In the genomic region with DNA sequence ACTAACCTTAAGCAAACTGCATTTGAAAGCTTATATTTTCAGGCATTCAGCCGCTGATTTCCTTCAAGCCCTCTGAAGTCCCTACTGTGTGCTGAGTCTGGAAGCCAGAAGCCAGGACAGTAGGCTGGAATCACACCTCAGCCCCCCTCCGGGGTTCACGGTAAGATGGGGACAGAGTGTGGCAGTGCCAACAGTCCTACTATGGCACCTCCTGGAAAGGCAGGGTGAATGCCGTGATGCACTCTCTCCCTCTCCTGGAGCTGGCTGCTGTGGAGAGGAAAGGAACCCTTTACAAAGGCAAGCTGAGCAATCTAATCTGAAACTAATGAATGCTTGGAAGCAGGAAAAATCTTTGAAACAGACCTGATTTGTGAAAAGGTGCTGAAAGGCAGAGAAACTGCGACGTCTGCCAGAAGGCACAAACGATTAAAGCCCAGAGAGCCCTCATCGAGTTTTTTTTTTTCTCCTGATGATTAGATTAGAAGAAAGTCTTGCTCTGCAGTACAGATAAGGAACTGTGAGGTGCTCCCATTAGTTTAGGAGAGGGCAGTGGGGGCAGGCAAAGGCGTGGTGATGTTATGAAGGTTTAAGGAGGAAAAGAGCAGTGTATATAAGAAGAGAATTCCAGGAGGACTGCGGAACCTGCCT, we compare ENCODE assay signal across 30 cellular contexts. TPM values are rescaled to one million over a fixed set of nuclear protein-coding genes. Genes with fewer than 3 reads are reported as not detected.
DNase-seq lines count a peak whose midpoint lies in the region; ATAC-seq and TF ChIP-seq lines count a peak whose summit lies in the region.
"Had no signal": no experiment of that assay in that cellular context is flagged by ENCODE, and none has a peak within 500 bp of the region (broad histone marks: within the 10 kb centered on the region; RNA-seq: fewer than 3 reads in every experiment).

No MANE protein-coding gene starts in this region.

- H3K9ac ChIP-seq in mammary epithelial cell (ENCODE audit: insufficient read depth, low read length) = no peak overlapping the region
- no peak overlapping the region for H3K9ac ChIP-seq in endodermal cell (ENCODE audit: extremely low read depth, low read length, poor library complexity, severe bottlenecking)
- no peak overlapping the region for H3K9ac ChIP-seq in trophoblast cell (ENCODE audit: low read length)
- H3K9ac ChIP-seq: GM23248 had no signal

- H3K79me2 ChIP-seq in mammary epithelial cell (ENCODE audit: insufficient read depth, low read length) = peaks cover 37% of the 10 kb centered on the region
- no peaks in the 10 kb centered on the region for H3K79me2 ChIP-seq in PC-9 (ENCODE audit: low read depth)
- H3K79me2 ChIP-seq in trophoblast cell (ENCODE audit: control insufficient read depth, insufficient read depth, low read length, poor library complexity) = peaks cover 3% of the 10 kb centered on the region

- no peak for ATAC-seq in foreskin keratinocyte
- ATAC-seq: activated T-cell treated with anti-CD3 and anti-CD28 coated beads, Interleukin-2, amount 50 U/mL, for 72 hours; sciatic nerve had no signal

- no peak overlapping the region for H2BK5ac ChIP-seq in trophoblast cell (ENCODE audit: low read depth, low read length, poor library complexity)

- 96% methylated on average over 8 of the region's 10 CpGs for WGBS in mammary epithelial cell (ENCODE audit: low coverage, missing lambda C conversion rate)
- WGBS in endodermal cell (ENCODE audit: insufficient coverage in 1 of 2, insufficient read length in 1 of 2), 2 experiments = 72 to 87% methylated on average over 7 to 10 of the region's 10 CpGs
- no CpG with 5 or more reads among the region's 10 CpGs for WGBS in trophoblast cell (ENCODE audit: extremely low coverage, insufficient coverage, insufficient read length)

- H3K27me3 Mint-ChIP-seq in MCF 10A (ENCODE audit: insufficient read depth, unreplicated experiment) (no peaks in the 10 kb centered on the region), endodermal cell (ENCODE audit: insufficient read depth) (no peaks in the 10 kb centered on the region)
- H3K27me3 Mint-ChIP-seq: activated CD4-positive, alpha-beta memory T cell treated with anti-CD3 and anti-CD28 coated beads for 36 hours; memory B cell had no signal

- in situ Hi-C loops in mammary epithelial cell (cut with MboI; ENCODE audit: low sequenced_read_pairs in 2 of 2) = no loop called here

- dilution Hi-C loops in mammary epithelial cell (cut with HindIII; ENCODE audit: low sequenced_read_pairs) = no loop called here

- no peaks in the 10 kb centered on the region for H3K9me2 ChIP-seq in PC-9 (ENCODE audit: insufficient read depth)

- H3K23ac ChIP-seq in trophoblast cell (ENCODE audit: low read length) = no peak overlapping the region

- POLR2A ChIA-PET in MCF 10A (lab: Yijun Ruan, JAX) (interaction anchor here (1.1 to 2.3 kb wide), 2 partner anchors 10 kb away, joined by 3 to 9 read pairs; no protein-coding TSS in a partner anchor), PC-9 (lab: Charles Lee; ENCODE audit: unreplicated experiment) (interaction anchor here (0.6 kb wide), 1 partner anchor 30 kb away, joined by 4 read pairs; no protein-coding TSS in a partner anchor)

- no peaks in the 10 kb centered on the region for H3K9me3 ChIP-seq in mammary epithelial cell (replicated peaks; ENCODE audit: insufficient read depth, low read length)
- H3K9me3 ChIP-seq in PC-9 (ENCODE audit: insufficient read depth, low read depth) = no peaks in the 10 kb centered on the region
- H3K9me3 ChIP-seq in endodermal cell (ENCODE audit: control insufficient read depth, low read length) = no peaks in the 10 kb centered on the region
- no peaks in the 10 kb centered on the region for H3K9me3 ChIP-seq in trophoblast cell (ENCODE audit: insufficient read depth, low read depth, low read length)
- H3K9me3 ChIP-seq: neutrophil, upper lobe of left lung had no signal

- no peak overlapping the region for H2AFZ ChIP-seq in mammary epithelial cell (ENCODE audit: low read depth, low read length)
- no peak overlapping the region for H2AFZ ChIP-seq in PC-9
- no peak overlapping the region for H2AFZ ChIP-seq in trophoblast cell (ENCODE audit: insufficient read depth, low read length, poor library complexity)
- H2AFZ ChIP-seq: GM23248 had no signal

- H3K18ac ChIP-seq in trophoblast cell (ENCODE audit: low read length) = peak overlapping the region; percentile 39

- H4K91ac ChIP-seq in trophoblast cell (ENCODE audit: low read depth, low read length) = no peak overlapping the region

- CTCF ChIA-PET in mammary epithelial cell (lab: Charles Lee; ENCODE audit: low non-redundant PET) = no interaction called here
- CTCF ChIA-PET in MCF 10A (lab: Yijun Ruan, JAX) = no interaction called here
- CTCF ChIA-PET in PC-9 (lab: Charles Lee) = no interaction called here

- BruUV-seq in mammary epithelial cell (replicated peaks; lab: Mats Ljungman, UMichigan) = no TSS peak
- BruUV-seq in MCF 10A (replicated peaks; lab: Mats Ljungman, UMichigan) = no TSS peak
- TSS peak; percentile 52 for BruUV-seq in PC-9 (replicated peaks; lab: Mats Ljungman, UMichigan)

- DNase-seq in mammary epithelial cell (no peak), MCF 10A (ENCODE audit: unreplicated experiment) (no peak), PC-9 (no peak), endodermal cell (no peak), trophoblast cell (peak; percentile 49 to 84), foreskin keratinocyte (no peak), AG08395 (ENCODE audit: low spot score) (no peak)
- no peak for DNase-seq in activated naive CD4-positive, alpha-beta T cell treated with anti-CD3 and anti-CD28 coated beads, Interleukin-2, amount 50 U/mL, for 16 hours
- DNase-seq: activated CD4-positive, alpha-beta memory T cell treated with anti-CD3 and anti-CD28 coated beads for 36 hours; activated CD4-positive, CD25-positive, alpha-beta regulatory T cell treated with anti-CD3 and anti-CD28 coated beads, Interleukin-2, amount 50 U/mL, for 72 hours; activated naive CD4-positive, alpha-beta T cell; activated T-cell treated with anti-CD3 and anti-CD28 coated beads, Interleukin-2, amount 50 U/mL, for 72 hours; cerebellar nuclear complex; DND-41; GM23248; KG1; MM.1S; NCI-H1105 treated with DMSO at 0.1 percent for 48 hours; NCI-H187 treated with DMSO at 0.1 percent for 48 hours; NCI-H2171; NCI-H510A treated with DMSO at 0.1 percent for 48 hours; stimulated activated CD4-positive, alpha-beta T cell treated with anti-CD3 and anti-CD28 coated beads, Interleukin-4, amount 100 ng/mL, for 1 hour; substantia nigra; T-helper 2 cell had no signal

- H2BK120ac ChIP-seq in trophoblast cell (ENCODE audit: insufficient read depth, low read length, poor library complexity) = no peak overlapping the region

- no peaks in the 10 kb centered on the region for H3K36me3 Mint-ChIP-seq in MCF 10A (ENCODE audit: insufficient read depth, unreplicated experiment)
- no peaks in the 10 kb centered on the region for H3K36me3 Mint-ChIP-seq in endodermal cell (ENCODE audit: low read depth)

- H4K8ac ChIP-seq in trophoblast cell (ENCODE audit: low read depth, low read length) = no peak overlapping the region

- H3K14ac ChIP-seq in trophoblast cell (ENCODE audit: low read length) = no peak overlapping the region

- H4K20me1 ChIP-seq in mammary epithelial cell (ENCODE audit: insufficient read depth, low read length) (no peaks in the 10 kb centered on the region), PC-9 (ENCODE audit: insufficient read depth) (no peaks in the 10 kb centered on the region)

- H3K27me3 ChIP-seq in mammary epithelial cell (ENCODE audit: insufficient read depth, low read length) (no peaks in the 10 kb centered on the region), PC-9 (ENCODE audit: insufficient read depth, low read depth) (0 out of 2 replicates have a peak, but pooled peaks cover 3% of the 10 kb centered on the region), endodermal cell (ENCODE audit: control insufficient read depth, insufficient read depth, low read length, poor library complexity, severe bottlenecking) (no peaks in the 10 kb centered on the region), trophoblast cell (ENCODE audit: insufficient read depth, low read length) (no peaks in the 10 kb centered on the region), foreskin keratinocyte (no peaks in the 10 kb centered on the region)
- H3K27me3 ChIP-seq: neutrophil, upper lobe of left lung had no signal

- no peak overlapping the region for H2AK5ac ChIP-seq in trophoblast cell (ENCODE audit: low read length)

- H3K4me2 ChIP-seq in mammary epithelial cell (ENCODE audit: insufficient read depth, low read depth, low read length) (peak overlapping the region; percentile 63), PC-9 (peak overlapping the region; percentile 41), trophoblast cell (ENCODE audit: low read length) (no peak overlapping the region)

- peaks cover 27% of the 10 kb centered on the region for H3K4me1 ChIP-seq in mammary epithelial cell (ENCODE audit: insufficient read depth, low read length)
- peaks cover 23% of the 10 kb centered on the region for H3K4me1 ChIP-seq in PC-9 (replicated peaks; ENCODE audit: insufficient read depth)
- H3K4me1 ChIP-seq in endodermal cell (ENCODE audit: control insufficient read depth, insufficient read depth, low read length) = peaks cover 18% of the 10 kb centered on the region
- H3K4me1 ChIP-seq in trophoblast cell (ENCODE audit: control insufficient read depth in 1 of 2, insufficient read depth in 2 of 2, low read length in 2 of 2) = peaks cover 14 to 18% of the 10 kb centered on the region in 2 experiments
- peaks cover 13% of the 10 kb centered on the region for H3K4me1 ChIP-seq in foreskin keratinocyte
- H3K4me1 ChIP-seq: upper lobe of left lung had no signal

- no peak for TF ChIP-seq CTCF in mammary epithelial cell (conservative IDR thresholded peaks at IDR 0.05 in 1 of 2, IDR thresholded peaks at IDR 0.05 in 1 of 2; ENCODE audit: extremely low read depth in 1 of 2, insufficient read depth in 1 of 2, low read depth in 1 of 2, low read length in 2 of 2)
- no peak for TF ChIP-seq CTCF in MCF 10A (IDR thresholded peaks at IDR 0.05; ENCODE audit: unreplicated experiment)
- no peak for TF ChIP-seq CTCF in PC-9 (conservative IDR thresholded peaks at IDR 0.05)
- TF ChIP-seq CTCF in endodermal cell (conservative IDR thresholded peaks at IDR 0.05) = no peak
- TF ChIP-seq CTCF in foreskin keratinocyte (conservative IDR thresholded peaks at IDR 0.05) = no peak

- no peak overlapping the region for H3K27ac Mint-ChIP-seq in MCF 10A (ENCODE audit: low read depth, unreplicated experiment)
- H3K27ac Mint-ChIP-seq in endodermal cell = no peak overlapping the region
- H3K27ac Mint-ChIP-seq: activated CD4-positive, alpha-beta memory T cell treated with anti-CD3 and anti-CD28 coated beads for 36 hours; activated T-cell treated with anti-CD3 and anti-CD28 coated beads, Interleukin-2, amount 50 U/mL, for 72 hours; memory B cell; progenitor cell of endocrine pancreas had no signal

- H3K4ac ChIP-seq in trophoblast cell (ENCODE audit: low read depth, low read length) = no peak overlapping the region

- H3F3A ChIP-seq in PC-9 (ENCODE audit: insufficient read depth, low read depth) = peaks cover 6% of the 10 kb centered on the region; the same call in 1 of the 2 replicates

- peaks cover 4% of the 10 kb centered on the region for H3K79me1 ChIP-seq in trophoblast cell (ENCODE audit: low read length)

- no peak overlapping the region for H3K4me3 ChIP-seq in mammary epithelial cell (replicated peaks in 1 of 3; ENCODE audit: insufficient read depth in 1 of 3, low read depth in 2 of 3, low read length in 3 of 3)
- H3K4me3 ChIP-seq in PC-9 = no peak overlapping the region
- H3K4me3 ChIP-seq in endodermal cell (ENCODE audit: low read length) = peak overlapping the region; percentile 13
- no peak overlapping the region for H3K4me3 ChIP-seq in trophoblast cell (ENCODE audit: low read depth, low read length)
- H3K4me3 ChIP-seq: GM23248, upper lobe of left lung had no signal

- H3K9me3 Mint-ChIP-seq in MCF 10A (ENCODE audit: unreplicated experiment) (no peaks in the 10 kb centered on the region), endodermal cell (no peaks in the 10 kb centered on the region)
- H3K9me3 Mint-ChIP-seq: activated CD4-positive, alpha-beta memory T cell treated with anti-CD3 and anti-CD28 coated beads for 36 hours; activated T-cell treated with anti-CD3 and anti-CD28 coated beads, Interleukin-2, amount 50 U/mL, for 72 hours; memory B cell had no signal

- H3K27ac ChIP-seq in mammary epithelial cell (ENCODE audit: insufficient read depth, low read depth, low read length) = no peak overlapping the region
- H3K27ac ChIP-seq in PC-9 = no peak overlapping the region
- H3K27ac ChIP-seq in endodermal cell (ENCODE audit: low read depth, low read length) = no peak overlapping the region
- no peak overlapping the region for H3K27ac ChIP-seq in trophoblast cell (ENCODE audit: low read depth, low read length)
- no peak overlapping the region for H3K27ac ChIP-seq in foreskin keratinocyte
- H3K27ac ChIP-seq: GM23248, neutrophil, RWPE1, upper lobe of left lung had no signal

- H2BK12ac ChIP-seq in trophoblast cell (ENCODE audit: low read length) = no peak overlapping the region

- H4K12ac ChIP-seq in trophoblast cell (ENCODE audit: low read depth, low read length) = no peak overlapping the region

- H3K4me1 Mint-ChIP-seq in MCF 10A (ENCODE audit: insufficient read depth, unreplicated experiment) = peaks cover 23% of the 10 kb centered on the region
- peaks cover 29% of the 10 kb centered on the region for H3K4me1 Mint-ChIP-seq in endodermal cell

- H3K4me3 Mint-ChIP-seq in MCF 10A (ENCODE audit: unreplicated experiment) (no peak overlapping the region), endodermal cell (no peak overlapping the region)
- H3K4me3 Mint-ChIP-seq: activated CD4-positive, alpha-beta memory T cell treated with anti-CD3 and anti-CD28 coated beads for 36 hours; activated T-cell treated with anti-CD3 and anti-CD28 coated beads, Interleukin-2, amount 50 U/mL, for 72 hours; memory B cell had no signal

- intact Hi-C loops in mammary epithelial cell (cut with micrococcal nuclease) = no loop called here
- intact Hi-C loops in MCF 10A (cut with micrococcal nuclease) = no loop called here
- intact Hi-C loops in PC-9 (cut with micrococcal nuclease; ENCODE audit: unreplicated experiment) = loop anchor here (2.0 kb wide), 1 partner anchor 42 kb away; no protein-coding TSS in a partner anchor

- H3K36me3 ChIP-seq in mammary epithelial cell (ENCODE audit: insufficient read depth, low read length) (no peaks in the 10 kb centered on the region), PC-9 (ENCODE audit: low read depth) (no peaks in the 10 kb centered on the region), endodermal cell (ENCODE audit: control insufficient read depth, insufficient read depth, low read length) (no peaks in the 10 kb centered on the region), trophoblast cell (ENCODE audit: control insufficient read depth in 1 of 2, insufficient read depth in 2 of 2, low read length in 2 of 2) (no peaks in the 10 kb centered on the region)
- H3K36me3 ChIP-seq: neutrophil, upper lobe of left lung had no signal

RNA-seq across cellular contexts. Expression of gene ANKH, which starts 21.0 kb away (rescaled TPM):
- total RNA-seq in mammary epithelial cell = 100 to 1,000 TPM in 1 of 2 donors, 10 to 100 TPM in 1; 77.8 to 138 TPM
- polyA plus RNA-seq in mammary epithelial cell = 46.9 TPM
- 193 TPM for polyA minus RNA-seq in mammary epithelial cell
- 51.3 and 65.7 TPM in 2 replicates for total RNA-seq in MCF 10A (2022)
- total RNA-seq in PC-9 (2021) = 81.4 and 87.2 TPM in 2 replicates
- total RNA-seq in endodermal cell = 10 to 100 TPM; 26.5 to 43.4 TPM
- polyA plus RNA-seq in endodermal cell (2013, experiment 1 of 2) = 7.7 TPM
- polyA plus RNA-seq in endodermal cell (2013, experiment 2 of 2) = 6.6 TPM
- polyA plus RNA-seq in trophoblast cell (2013) = 9.7 and 10.1 TPM in 2 replicates
- 8.7 and 14.0 TPM in 2 replicates for total RNA-seq in foreskin keratinocyte
- 9.8 and 11.8 TPM in 2 replicates for polyA plus RNA-seq in foreskin keratinocyte

Comparison
In these comparisons a context has a peak if more than half of its experiments do, and no peak if none do; other contexts are left out.
1. DNase-seq: peak in trophoblast cell (2 of 2); none in mammary epithelial cell (single experiment), MCF 10A (single experiment), PC-9 (0 of 2), endodermal cell (single experiment), foreskin keratinocyte (0 of 2), AG08395 (single experiment) and activated naive CD4-positive, alpha-beta T cell treated with anti-CD3 and anti-CD28 coated beads, Interleukin-2, amount 50 U/mL, for 16 hours (single experiment).